In genomic region chr10:11164806-11165590, GRCh38 we compare ENCODE assay signal across 8 cellular contexts.
DNase-seq lines count a peak whose midpoint lies in the region; ATAC-seq and TF ChIP-seq lines count a peak whose summit lies in the region.

No MANE protein-coding gene starts in this region.

- peaks cover 7% of the 10 kb centered on the region for H3K27me3 Mint-ChIP-seq in HFFc6 (ENCODE audit: insufficient read depth)

- H3K9ac ChIP-seq in OCI-LY1 (ENCODE audit: low read length), result peak overlapping the region; percentile 68

- H3K4me3 ChIP-seq in OCI-LY1 (ENCODE audit: low read depth, low read length, poor library complexity, severe bottlenecking) (peak overlapping the region; percentile 69), foreskin fibroblast (ENCODE audit: low read depth in 1 of 2, low read length in 2 of 2) (peak overlapping the region; percentile 65 to 88), neutrophil (ENCODE audit: low read depth in 1 of 2, low read length in 1 of 2) (peak overlapping the region; percentile 93 to 97), transverse colon (peak overlapping the region; percentile 43 to 76 (median 48))

- DNase-seq in Daoy (ENCODE audit: low read depth) (peak; percentile 57), HFFc6 (peak; percentile 61), foreskin fibroblast (peak; percentile 88 to 96), transverse colon (peak; percentile 65)
- peak; percentile 87 for DNase-seq in activated effector memory CD4-positive, alpha-beta T cell treated with anti-CD3 and anti-CD28 coated beads, Interleukin-2, amount 50 U/mL, for 16 hours

- H3K4me2 ChIP-seq in OCI-LY1 (ENCODE audit: low read length), result peak overlapping the region; percentile 76

- TF ChIP-seq CTCF in HFFc6 (IDR thresholded peaks at IDR 0.05) (no peak), OCI-LY1 (IDR thresholded peaks at IDR 0.05; ENCODE audit: low read length) (no peak), foreskin fibroblast (IDR thresholded peaks at IDR 0.05; ENCODE audit: low read depth, low read length) (no peak), neutrophil (IDR thresholded peaks at IDR 0.05) (peak; percentile 25), transverse colon (IDR thresholded peaks at IDR 0.05) (no peak)

- H3K27ac Mint-ChIP-seq in HFFc6, result peak overlapping the region; percentile 75

- in situ Hi-C loops in transverse colon (cut with MboI; ENCODE audit: low pct_ligation_motif_present in 1 of 4, low pct_unique_long_range_greater_than_20kb in 1 of 4, low sequenced_read_pairs in 3 of 4), result no loop called here

- H3K27me3 ChIP-seq in OCI-LY1 (ENCODE audit: insufficient read depth, low read length) (no peaks in the 10 kb centered on the region), neutrophil (no peaks in the 10 kb centered on the region), transverse colon (no peaks in the 10 kb centered on the region)

- ATAC-seq in GM18873 (IDR thresholded peaks at IDR 0.05; ENCODE audit: low FRiP score, unreplicated experiment), result no peak

- H4K20me1 ChIP-seq in OCI-LY1 (ENCODE audit: insufficient read depth, low read length), result no peaks in the 10 kb centered on the region

- H3K79me2 ChIP-seq in OCI-LY1 (ENCODE audit: insufficient read depth, low read length), result no peaks in the 10 kb centered on the region

- H3K27ac ChIP-seq in OCI-LY1 (ENCODE audit: low read depth, low read length, poor library complexity, severe bottlenecking), result peak overlapping the region; percentile 73
- H3K27ac ChIP-seq in neutrophil, result peak overlapping the region; percentile 96
- peak overlapping the region; percentile 82 to 92 (median 87) for H3K27ac ChIP-seq in transverse colon

- H3K9me3 ChIP-seq in OCI-LY1 (ENCODE audit: low read length), result no peaks in the 10 kb centered on the region
- H3K9me3 ChIP-seq in neutrophil, result no peaks in the 10 kb centered on the region
- H3K9me3 ChIP-seq in transverse colon, result no peaks in the 10 kb centered on the region

- H3K9me3 Mint-ChIP-seq in HFFc6, result peaks cover 18% of the 10 kb centered on the region

- H3K4me1 Mint-ChIP-seq in HFFc6 (ENCODE audit: low read depth), result peaks cover 19% of the 10 kb centered on the region

- H2AFZ ChIP-seq in OCI-LY1 (ENCODE audit: low read length), result no peak overlapping the region

- intact Hi-C loops in transverse colon (cut with DNase I; ENCODE audit: low total_unique reads), result no loop called here

- H3K4me1 ChIP-seq in OCI-LY1 (ENCODE audit: insufficient read depth, low read length, severe bottlenecking) (peaks cover 49% of the 10 kb centered on the region), neutrophil (ENCODE audit: control insufficient read depth in 1 of 2, insufficient read depth in 1 of 2, low read depth in 1 of 2, low read length in 1 of 2) (peaks cover 50 to 78% of the 10 kb centered on the region in 2 experiments), transverse colon (peaks cover 0 to 37% (median 10%) of the 10 kb centered on the region in 4 donors)

- no peaks in the 10 kb centered on the region for H3F3A ChIP-seq in OCI-LY1 (ENCODE audit: insufficient read depth, low read length)

- H3K9me2 ChIP-seq in OCI-LY1 (ENCODE audit: low read depth, low read length), result no peaks in the 10 kb centered on the region

- peak overlapping the region; percentile 90 for H3K4me3 Mint-ChIP-seq in HFFc6

- H3K36me3 Mint-ChIP-seq in HFFc6 (ENCODE audit: low read depth), result peaks cover 10% of the 10 kb centered on the region; the same call in 1 of the 2 replicates

- no peaks in the 10 kb centered on the region for H3K36me3 ChIP-seq in OCI-LY1 (ENCODE audit: insufficient read depth, low read length)
- H3K36me3 ChIP-seq in neutrophil, result peaks cover 13% of the 10 kb centered on the region
- H3K36me3 ChIP-seq in transverse colon, result no peaks in the 10 kb centered on the region

- WGBS in transverse colon (ENCODE audit: low coverage in 1 of 2), 2 donors, result 17 to 39% methylated on average over 33 to 38 of the region's 38 CpGs

- TF ChIP-seq POLR2A in transverse colon (IDR thresholded peaks at IDR 0.05), result no peak

- no peak for TF ChIP-seq EP300 in transverse colon (IDR thresholded peaks at IDR 0.05; ENCODE audit: low read depth)
